In the genomic region with DNA sequence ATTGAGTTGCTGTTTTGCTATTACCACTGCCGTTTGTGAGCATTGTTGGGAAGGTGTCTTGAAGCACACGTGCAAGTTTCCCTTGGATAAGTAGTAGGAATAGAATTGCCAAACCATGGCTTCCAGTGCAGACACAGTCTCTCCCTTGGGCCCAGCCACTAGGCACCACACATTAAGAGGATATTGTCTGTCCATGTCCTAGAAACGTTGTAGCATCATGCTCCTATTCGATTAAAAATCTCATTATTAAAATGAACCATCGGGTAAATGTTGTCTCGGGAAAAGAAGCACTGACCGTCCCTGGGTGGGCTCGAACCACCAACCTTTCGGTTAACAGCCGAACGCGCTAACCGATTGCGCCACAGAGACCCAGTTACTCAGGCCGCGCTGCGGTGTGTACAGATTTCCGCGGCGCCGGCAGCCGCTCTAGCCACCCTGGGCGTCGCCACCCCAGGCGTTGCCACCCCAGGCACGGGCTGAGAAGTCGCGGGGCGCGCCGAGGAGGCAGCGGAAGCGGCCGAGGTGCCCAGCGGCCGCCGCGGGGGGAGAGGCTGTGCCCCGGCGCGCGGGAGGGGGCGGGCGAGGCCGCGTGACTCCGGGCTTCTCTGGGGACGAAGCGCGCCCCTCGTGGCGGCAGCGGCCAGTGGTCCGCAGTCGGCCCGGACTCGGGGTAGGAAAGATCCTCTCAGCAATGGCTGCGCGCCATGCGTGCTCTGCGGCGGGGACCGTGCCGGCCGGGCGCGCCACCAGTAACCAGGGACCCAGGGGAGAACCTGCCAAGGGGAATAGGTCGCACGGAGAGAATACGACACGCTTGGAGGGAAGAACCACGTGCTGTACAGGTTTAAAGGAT, we compare ENCODE assay signal across 1 cellular context.
TF ChIP-seq lines count a peak whose summit lies in the region.

No MANE protein-coding gene starts in this region.

TF ChIP-seq in K562, 482 proteins besides CTCF, POLR2A, EP300 and RAD21 (continued from another document and continues in another):
- TF ChIP-seq, protein P1, sequence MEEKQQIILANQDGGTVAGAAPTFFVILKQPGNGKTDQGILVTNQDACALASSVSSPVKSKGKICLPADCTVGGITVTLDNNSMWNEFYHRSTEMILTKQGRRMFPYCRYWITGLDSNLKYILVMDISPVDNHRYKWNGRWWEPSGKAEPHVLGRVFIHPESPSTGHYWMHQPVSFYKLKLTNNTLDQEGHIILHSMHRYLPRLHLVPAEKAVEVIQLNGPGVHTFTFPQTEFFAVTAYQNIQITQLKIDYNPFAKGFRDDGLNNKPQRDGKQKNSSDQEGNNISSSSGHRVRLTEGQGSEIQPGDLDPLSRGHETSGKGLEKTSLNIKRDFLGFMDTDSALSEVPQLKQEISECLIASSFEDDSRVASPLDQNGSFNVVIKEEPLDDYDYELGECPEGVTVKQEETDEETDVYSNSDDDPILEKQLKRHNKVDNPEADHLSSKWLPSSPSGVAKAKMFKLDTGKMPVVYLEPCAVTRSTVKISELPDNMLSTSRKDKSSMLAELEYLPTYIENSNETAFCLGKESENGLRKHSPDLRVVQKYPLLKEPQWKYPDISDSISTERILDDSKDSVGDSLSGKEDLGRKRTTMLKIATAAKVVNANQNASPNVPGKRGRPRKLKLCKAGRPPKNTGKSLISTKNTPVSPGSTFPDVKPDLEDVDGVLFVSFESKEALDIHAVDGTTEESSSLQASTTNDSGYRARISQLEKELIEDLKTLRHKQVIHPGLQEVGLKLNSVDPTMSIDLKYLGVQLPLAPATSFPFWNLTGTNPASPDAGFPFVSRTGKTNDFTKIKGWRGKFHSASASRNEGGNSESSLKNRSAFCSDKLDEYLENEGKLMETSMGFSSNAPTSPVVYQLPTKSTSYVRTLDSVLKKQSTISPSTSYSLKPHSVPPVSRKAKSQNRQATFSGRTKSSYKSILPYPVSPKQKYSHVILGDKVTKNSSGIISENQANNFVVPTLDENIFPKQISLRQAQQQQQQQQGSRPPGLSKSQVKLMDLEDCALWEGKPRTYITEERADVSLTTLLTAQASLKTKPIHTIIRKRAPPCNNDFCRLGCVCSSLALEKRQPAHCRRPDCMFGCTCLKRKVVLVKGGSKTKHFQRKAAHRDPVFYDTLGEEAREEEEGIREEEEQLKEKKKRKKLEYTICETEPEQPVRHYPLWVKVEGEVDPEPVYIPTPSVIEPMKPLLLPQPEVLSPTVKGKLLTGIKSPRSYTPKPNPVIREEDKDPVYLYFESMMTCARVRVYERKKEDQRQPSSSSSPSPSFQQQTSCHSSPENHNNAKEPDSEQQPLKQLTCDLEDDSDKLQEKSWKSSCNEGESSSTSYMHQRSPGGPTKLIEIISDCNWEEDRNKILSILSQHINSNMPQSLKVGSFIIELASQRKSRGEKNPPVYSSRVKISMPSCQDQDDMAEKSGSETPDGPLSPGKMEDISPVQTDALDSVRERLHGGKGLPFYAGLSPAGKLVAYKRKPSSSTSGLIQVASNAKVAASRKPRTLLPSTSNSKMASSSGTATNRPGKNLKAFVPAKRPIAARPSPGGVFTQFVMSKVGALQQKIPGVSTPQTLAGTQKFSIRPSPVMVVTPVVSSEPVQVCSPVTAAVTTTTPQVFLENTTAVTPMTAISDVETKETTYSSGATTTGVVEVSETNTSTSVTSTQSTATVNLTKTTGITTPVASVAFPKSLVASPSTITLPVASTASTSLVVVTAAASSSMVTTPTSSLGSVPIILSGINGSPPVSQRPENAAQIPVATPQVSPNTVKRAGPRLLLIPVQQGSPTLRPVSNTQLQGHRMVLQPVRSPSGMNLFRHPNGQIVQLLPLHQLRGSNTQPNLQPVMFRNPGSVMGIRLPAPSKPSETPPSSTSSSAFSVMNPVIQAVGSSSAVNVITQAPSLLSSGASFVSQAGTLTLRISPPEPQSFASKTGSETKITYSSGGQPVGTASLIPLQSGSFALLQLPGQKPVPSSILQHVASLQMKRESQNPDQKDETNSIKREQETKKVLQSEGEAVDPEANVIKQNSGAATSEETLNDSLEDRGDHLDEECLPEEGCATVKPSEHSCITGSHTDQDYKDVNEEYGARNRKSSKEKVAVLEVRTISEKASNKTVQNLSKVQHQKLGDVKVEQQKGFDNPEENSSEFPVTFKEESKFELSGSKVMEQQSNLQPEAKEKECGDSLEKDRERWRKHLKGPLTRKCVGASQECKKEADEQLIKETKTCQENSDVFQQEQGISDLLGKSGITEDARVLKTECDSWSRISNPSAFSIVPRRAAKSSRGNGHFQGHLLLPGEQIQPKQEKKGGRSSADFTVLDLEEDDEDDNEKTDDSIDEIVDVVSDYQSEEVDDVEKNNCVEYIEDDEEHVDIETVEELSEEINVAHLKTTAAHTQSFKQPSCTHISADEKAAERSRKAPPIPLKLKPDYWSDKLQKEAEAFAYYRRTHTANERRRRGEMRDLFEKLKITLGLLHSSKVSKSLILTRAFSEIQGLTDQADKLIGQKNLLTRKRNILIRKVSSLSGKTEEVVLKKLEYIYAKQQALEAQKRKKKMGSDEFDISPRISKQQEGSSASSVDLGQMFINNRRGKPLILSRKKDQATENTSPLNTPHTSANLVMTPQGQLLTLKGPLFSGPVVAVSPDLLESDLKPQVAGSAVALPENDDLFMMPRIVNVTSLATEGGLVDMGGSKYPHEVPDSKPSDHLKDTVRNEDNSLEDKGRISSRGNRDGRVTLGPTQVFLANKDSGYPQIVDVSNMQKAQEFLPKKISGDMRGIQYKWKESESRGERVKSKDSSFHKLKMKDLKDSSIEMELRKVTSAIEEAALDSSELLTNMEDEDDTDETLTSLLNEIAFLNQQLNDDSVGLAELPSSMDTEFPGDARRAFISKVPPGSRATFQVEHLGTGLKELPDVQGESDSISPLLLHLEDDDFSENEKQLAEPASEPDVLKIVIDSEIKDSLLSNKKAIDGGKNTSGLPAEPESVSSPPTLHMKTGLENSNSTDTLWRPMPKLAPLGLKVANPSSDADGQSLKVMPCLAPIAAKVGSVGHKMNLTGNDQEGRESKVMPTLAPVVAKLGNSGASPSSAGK (IDR thresholded peaks at IDR 0.05) = peak; percentile 97
- TF ChIP-seq TAF1 (IDR thresholded peaks at IDR 0.05; ENCODE audit: control insufficient read depth, extremely low read depth, insufficient read depth, low read length, severe bottlenecking) (peak; percentile 35), ZBTB33 (CRISPR knock-in tag; IDR thresholded peaks at IDR 0.05) (peak; percentile 66; the same call in 1 of the 2 replicates), ADNP (tag; IDR thresholded peaks at IDR 0.05) (peak; percentile 73; the same call in 1 of the 2 replicates), RBBP5 (IDR thresholded peaks at IDR 0.05; ENCODE audit: borderline replicate concordance, insufficient read depth, low read length, poor library complexity, severe bottlenecking) (peak; percentile 98), YBX1 (IDR thresholded peaks at IDR 0.05) (no peak), NFIC (IDR thresholded peaks at IDR 0.05) (peak; percentile 56; the same call in 1 of the 2 replicates), PHTF2 (CRISPR knock-in tag; IDR thresholded peaks at IDR 0.05) (no peak), MITF (IDR thresholded peaks at IDR 0.05) (peak; percentile 94), CC2D1A (IDR thresholded peaks at IDR 0.05) (no peak), ZBTB7A (IDR thresholded peaks at IDR 0.05; ENCODE audit: borderline replicate concordance, control insufficient read depth, low read depth, low read length) (peak; percentile 52; the same call in 1 of the 2 replicates), MTA3 (IDR thresholded peaks at IDR 0.05; ENCODE audit: borderline replicate concordance) (peak; percentile 74; the same call in 1 of the 2 replicates), L3MBTL2 (IDR thresholded peaks at IDR 0.05) (peak; percentile 95), JUND (IDR thresholded peaks at IDR 0.05; ENCODE audit: borderline replicate concordance, low read depth, low read length) (no peak), JUND (tag; IDR thresholded peaks at IDR 0.05; ENCODE audit: borderline replicate concordance, low read depth, low read length) (peak; percentile 20; the same call in 1 of the 3 replicates), E2F6 (IDR thresholded peaks at IDR 0.05; ENCODE audit: borderline replicate concordance in 1 of 2, extremely low read depth in 1 of 2, insufficient read depth in 1 of 2, insufficient read length in 1 of 2, low read depth in 1 of 2, low read length in 1 of 2, poor library complexity in 1 of 2, severe bottlenecking in 1 of 2) (peak; percentile 77 to 81), USF2 (CRISPR knock-in tag; IDR thresholded peaks at IDR 0.05) (0 out of 2 replicates have a peak, but pooled peaks have one; percentile 47), POLR3A (IDR thresholded peaks at IDR 0.05; ENCODE audit: borderline replicate concordance, extremely low read depth, insufficient read depth, insufficient read length) (peak; percentile 82), CTBP1 (IDR thresholded peaks at IDR 0.05; ENCODE audit: borderline replicate concordance) (peak; percentile 86; the same call in 1 of the 2 replicates), ZC3H8 (IDR thresholded peaks at IDR 0.05) (no peak), ZNF75A (CRISPR knock-in tag; IDR thresholded peaks at IDR 0.05) (no peak), ATF7 (IDR thresholded peaks at IDR 0.05) (peak; percentile 74), FIP1L1 (IDR thresholded peaks at IDR 0.05; ENCODE audit: low read depth, low read length, poor library complexity, severe bottlenecking) (peak; percentile 64), TCF7 (IDR thresholded peaks at IDR 0.05; ENCODE audit: borderline replicate concordance) (no peak), ETV6 (IDR thresholded peaks at IDR 0.05; ENCODE audit: borderline replicate concordance in 1 of 2, low read depth in 2 of 2, low read length in 1 of 2) (no peak), ETV6 (CRISPR knock-in tag; IDR thresholded peaks at IDR 0.05; ENCODE audit: borderline replicate concordance) (no peak), HNRNPL (IDR thresholded peaks at IDR 0.05; ENCODE audit: low read depth, low read length) (peak; percentile 90), FOXP1 (CRISPR knock-in tag; IDR thresholded peaks at IDR 0.05) (peak; percentile 48; the same call in 1 of the 2 replicates), POLR2H (tag; IDR thresholded peaks at IDR 0.05; ENCODE audit: low read depth) (peak; percentile 99), FOSL1 (tag; conservative IDR thresholded peaks at IDR 0.05) (peak; percentile 49; the same call in 1 of the 2 replicates), ZNF232 (CRISPR knock-in tag; IDR thresholded peaks at IDR 0.05) (0 out of 2 replicates have a peak, but pooled peaks have one; percentile 23), ZBTB1 (CRISPR knock-in tag; IDR thresholded peaks at IDR 0.05; ENCODE audit: borderline replicate concordance, low read depth) (0 out of 2 replicates have a peak, but pooled peaks have one; percentile 20), CXXC5 (CRISPR knock-in tag; IDR thresholded peaks at IDR 0.05) (peak; percentile 83), ESRRA (IDR thresholded peaks at IDR 0.05; ENCODE audit: borderline replicate concordance, low read depth) (peak; percentile 50; the same call in 1 of the 2 replicates), EP400 (IDR thresholded peaks at IDR 0.05) (peak; percentile 71; the same call in 1 of the 2 replicates), ZKSCAN3 (CRISPR knock-in tag; IDR thresholded peaks at IDR 0.05) (no peak)
- TF ChIP-seq, protein P2, sequence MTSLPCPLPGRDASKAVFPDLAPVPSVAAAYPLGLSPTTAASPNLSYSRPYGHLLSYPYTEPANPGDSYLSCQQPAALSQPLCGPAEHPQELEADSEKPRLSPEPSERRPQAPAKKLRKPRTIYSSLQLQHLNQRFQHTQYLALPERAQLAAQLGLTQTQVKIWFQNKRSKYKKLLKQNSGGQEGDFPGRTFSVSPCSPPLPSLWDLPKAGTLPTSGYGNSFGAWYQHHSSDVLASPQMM (CRISPR knock-in tag; IDR thresholded peaks at IDR 0.05) = no peak
- TF ChIP-seq, protein P3, sequence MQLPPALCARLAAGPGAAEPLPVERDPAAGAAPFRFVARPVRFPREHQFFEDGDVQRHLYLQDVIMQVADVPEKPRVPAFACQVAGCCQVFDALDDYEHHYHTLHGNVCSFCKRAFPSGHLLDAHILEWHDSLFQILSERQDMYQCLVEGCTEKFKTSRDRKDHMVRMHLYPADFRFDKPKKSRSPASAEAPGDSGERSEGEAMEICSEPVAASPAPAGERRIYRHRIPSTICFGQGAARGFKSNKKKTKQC (CRISPR knock-in tag; IDR thresholded peaks at IDR 0.05) = peak; percentile 68
- TF ChIP-seq, protein P4, sequence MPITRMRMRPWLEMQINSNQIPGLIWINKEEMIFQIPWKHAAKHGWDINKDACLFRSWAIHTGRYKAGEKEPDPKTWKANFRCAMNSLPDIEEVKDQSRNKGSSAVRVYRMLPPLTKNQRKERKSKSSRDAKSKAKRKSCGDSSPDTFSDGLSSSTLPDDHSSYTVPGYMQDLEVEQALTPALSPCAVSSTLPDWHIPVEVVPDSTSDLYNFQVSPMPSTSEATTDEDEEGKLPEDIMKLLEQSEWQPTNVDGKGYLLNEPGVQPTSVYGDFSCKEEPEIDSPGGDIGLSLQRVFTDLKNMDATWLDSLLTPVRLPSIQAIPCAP (CRISPR knock-in tag; IDR thresholded peaks at IDR 0.05; ENCODE audit: borderline replicate concordance) = no peak
